ENCODE assay signal across 15 cellular contexts in genomic region chr5:106873558-106873957, GRCh38.
A peak's percentile ranks its signal among the peaks of the same experiment; 100 is the strongest.
DNase-seq lines count a peak whose midpoint lies in the region; ATAC-seq and TF ChIP-seq lines count a peak whose summit lies in the region.
"Had no signal": no experiment of that assay in that cellular context is flagged by ENCODE, and none has a peak within 500 bp of the region (broad histone marks: within the 10 kb centered on the region; RNA-seq: fewer than 3 reads in every experiment).

No MANE protein-coding gene starts in this region.

- no peak for TF ChIP-seq CTCF in mammary epithelial cell (conservative IDR thresholded peaks at IDR 0.05 in 1 of 2, IDR thresholded peaks at IDR 0.05 in 1 of 2; ENCODE audit: extremely low read depth in 1 of 2, insufficient read depth in 1 of 2, low read depth in 1 of 2, low read length in 2 of 2)

- H3K36me3 ChIP-seq in mammary epithelial cell (ENCODE audit: insufficient read depth, low read length), result no peaks in the 10 kb centered on the region
- H3K36me3 ChIP-seq: adrenal gland, neural progenitor cell, sigmoid colon had no signal

- H4K20me1 ChIP-seq in mammary epithelial cell (ENCODE audit: insufficient read depth, low read length), result no peaks in the 10 kb centered on the region

- no peak overlapping the region for H3K9ac ChIP-seq in mammary epithelial cell (ENCODE audit: insufficient read depth, low read length)
- H3K9ac ChIP-seq: neural progenitor cell had no signal

- no peak overlapping the region for H3K4me3 ChIP-seq in mammary epithelial cell (replicated peaks in 1 of 3; ENCODE audit: insufficient read depth in 1 of 3, low read depth in 2 of 3, low read length in 3 of 3)
- H3K4me3 ChIP-seq: adrenal gland, coronary artery, lung, neural progenitor cell, sigmoid colon had no signal

- H3K27me3 ChIP-seq in mammary epithelial cell (ENCODE audit: insufficient read depth, low read length), result no peaks in the 10 kb centered on the region
- H3K27me3 ChIP-seq: adrenal gland, neural progenitor cell, sigmoid colon had no signal

- BruUV-seq in mammary epithelial cell (replicated peaks; lab: Mats Ljungman, UMichigan), result no TSS peak

- no peak overlapping the region for H3K27ac ChIP-seq in mammary epithelial cell (ENCODE audit: insufficient read depth, low read depth, low read length)
- H3K27ac ChIP-seq: adrenal gland, coronary artery, neural progenitor cell, sigmoid colon had no signal

- 52% methylated on average over 14 of the region's 14 CpGs for WGBS in mammary epithelial cell (ENCODE audit: low coverage, missing lambda C conversion rate)

- H3K79me2 ChIP-seq in mammary epithelial cell (ENCODE audit: insufficient read depth, low read length), result no peaks in the 10 kb centered on the region

- dilution Hi-C loops in mammary epithelial cell (cut with HindIII; ENCODE audit: low sequenced_read_pairs), result no loop called here

- peaks cover 5% of the 10 kb centered on the region for H3K4me1 ChIP-seq in mammary epithelial cell (ENCODE audit: insufficient read depth, low read length)
- H3K4me1 ChIP-seq: adrenal gland, neural progenitor cell, sigmoid colon had no signal

- H3K27me3 Mint-ChIP-seq in activated CD8-positive, alpha-beta T cell treated with anti-CD3 and anti-CD28 coated beads, Interleukin-2, amount 10 ng/mL, durations not matched to agents 7 days and 5 days (ENCODE audit: low read depth), result no peaks in the 10 kb centered on the region

- no peak overlapping the region for H2AFZ ChIP-seq in mammary epithelial cell (ENCODE audit: low read depth, low read length)

- no peak overlapping the region for H3K4me2 ChIP-seq in mammary epithelial cell (ENCODE audit: insufficient read depth, low read depth, low read length)
- H3K4me2 ChIP-seq: neural progenitor cell had no signal

- H3K36me3 Mint-ChIP-seq in activated CD8-positive, alpha-beta T cell treated with anti-CD3 and anti-CD28 coated beads, Interleukin-2, amount 10 ng/mL, durations not matched to agents 7 days and 5 days (ENCODE audit: low read depth), result no peaks in the 10 kb centered on the region
- H3K36me3 Mint-ChIP-seq: neural progenitor cell had no signal

- in situ Hi-C loops in mammary epithelial cell (cut with MboI; ENCODE audit: low sequenced_read_pairs in 2 of 2), result no loop called here

- CTCF ChIA-PET in mammary epithelial cell (lab: Charles Lee; ENCODE audit: low non-redundant PET), result no interaction called here
- CTCF ChIA-PET in activated CD8-positive, alpha-beta T cell treated with anti-CD3 and anti-CD28 coated beads, Interleukin-2, amount 10 ng/mL, durations not matched to agents 7 days and 5 days (lab: Charles Lee), result no interaction called here

- POLR2A ChIA-PET in activated CD8-positive, alpha-beta T cell treated with anti-CD3 and anti-CD28 coated beads, Interleukin-2, amount 10 ng/mL, durations not matched to agents 7 days and 5 days (lab: Charles Lee), result no interaction called here

- no peak overlapping the region for H3K4me3 Mint-ChIP-seq in activated CD8-positive, alpha-beta T cell treated with anti-CD3 and anti-CD28 coated beads, Interleukin-2, amount 10 ng/mL, durations not matched to agents 7 days and 5 days
- H3K4me3 Mint-ChIP-seq: neural progenitor cell had no signal

- no peaks in the 10 kb centered on the region for H3K4me1 Mint-ChIP-seq in activated CD8-positive, alpha-beta T cell treated with anti-CD3 and anti-CD28 coated beads, Interleukin-2, amount 10 ng/mL, durations not matched to agents 7 days and 5 days (ENCODE audit: low read depth)

- DNase-seq in HT1080 (ENCODE audit: low read depth) (peak; percentile 42), NCI-H2107 treated with DMSO at 0.1 percent for 48 hours (lab: John Stamatoyannopoulos, UW; ENCODE audit: unreplicated experiment) (peak; percentile 92), mammary epithelial cell (peak; percentile 65), renal cortical epithelial cell (ENCODE audit: low read depth) (peak; percentile 33)
- DNase-seq in activated CD8-positive, alpha-beta T cell treated with anti-CD3 and anti-CD28 coated beads, Interleukin-2, amount 10 ng/mL, durations not matched to agents 7 days and 5 days, result no peak
- DNase-seq: activated CD4-positive, CD25-positive, alpha-beta regulatory T cell; adrenal gland; NCI-H1092; sigmoid colon; SW 1271 had no signal

- intact Hi-C loops in mammary epithelial cell (cut with micrococcal nuclease), result no loop called here

- H3K27ac Mint-ChIP-seq in activated CD8-positive, alpha-beta T cell treated with anti-CD3 and anti-CD28 coated beads, Interleukin-2, amount 10 ng/mL, durations not matched to agents 7 days and 5 days, result no peak overlapping the region
- H3K27ac Mint-ChIP-seq: neural progenitor cell had no signal

- no peaks in the 10 kb centered on the region for H3K9me3 Mint-ChIP-seq in activated CD8-positive, alpha-beta T cell treated with anti-CD3 and anti-CD28 coated beads, Interleukin-2, amount 10 ng/mL, durations not matched to agents 7 days and 5 days (ENCODE audit: insufficient read depth)

- ATAC-seq in GM19328 (IDR thresholded peaks at IDR 0.05; ENCODE audit: unreplicated experiment), result no peak
- no peak for ATAC-seq in HG03045 (IDR thresholded peaks at IDR 0.05; ENCODE audit: unreplicated experiment)
- no peak for ATAC-seq in activated CD8-positive, alpha-beta T cell treated with anti-CD3 and anti-CD28 coated beads, Interleukin-2, amount 10 ng/mL, durations not matched to agents 7 days and 5 days

- no peaks in the 10 kb centered on the region for H3K9me3 ChIP-seq in mammary epithelial cell (replicated peaks; ENCODE audit: insufficient read depth, low read length)
- H3K9me3 ChIP-seq: adrenal gland, sigmoid colon had no signal
